ENCODE assay signal across 11 cellular contexts in the genomic region with DNA sequence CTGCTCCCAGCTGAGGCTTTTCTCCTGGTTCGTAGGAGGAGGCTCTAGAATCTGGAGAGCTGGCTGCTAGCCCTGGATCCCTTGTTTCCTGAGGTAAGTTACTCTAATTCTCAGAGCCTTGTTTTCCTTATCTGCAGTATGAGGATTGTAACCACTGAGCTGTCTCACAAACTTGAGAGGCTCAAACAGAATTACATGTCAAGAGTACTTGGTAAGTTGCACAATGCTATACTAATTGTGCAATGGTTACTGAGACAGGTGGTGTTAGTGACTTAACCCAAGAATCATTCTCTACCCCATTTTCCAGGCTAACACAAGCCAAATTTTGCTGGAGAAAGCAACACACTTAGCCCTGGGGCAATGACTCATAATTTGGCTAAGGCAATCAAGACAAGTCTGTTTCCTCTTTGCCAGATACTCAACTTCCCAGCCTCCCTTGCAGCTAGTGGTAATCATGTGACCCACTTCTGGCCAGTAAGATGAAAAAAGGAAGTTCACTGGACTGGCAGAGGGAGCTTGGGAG.
DNase-seq lines count a peak whose midpoint lies in the region; ATAC-seq, FAIRE-seq and TF ChIP-seq lines count a peak whose summit lies in the region.
"Had no signal": no experiment of that assay in that cellular context is flagged by ENCODE, and none has a peak within 500 bp of the region (broad histone marks: within the 10 kb centered on the region; RNA-seq: fewer than 3 reads in every experiment).

No MANE protein-coding gene starts in this region.

- H3K27me3 ChIP-seq in BJ (ENCODE audit: control insufficient read depth, insufficient read depth, low read length) (no peaks in the 10 kb centered on the region), GM12878 (replicated peaks in 1 of 2; ENCODE audit: control insufficient read depth in 2 of 2, insufficient read depth in 2 of 2, low read length in 1 of 2) (no peaks in the 10 kb centered on the region; a peak in 1 of 4 replicates)

- H3K9me3 ChIP-seq in GM12878 (replicated peaks; ENCODE audit: control insufficient read depth, insufficient read depth, low read length) = no peaks in the 10 kb centered on the region; the same call in 2 of the 3 replicates

- TF ChIP-seq EP300 in GM12878 (IDR thresholded peaks at IDR 0.05; ENCODE audit: borderline replicate concordance in 1 of 2, control insufficient read depth in 1 of 2, low read depth in 2 of 2, low read length in 2 of 2) = no peak

- FAIRE-seq in GM12878 (lab: Jason Lieb, UNC) = no peak
- FAIRE-seq: colon had no signal

- TF ChIP-seq CTCF in BJ (IDR thresholded peaks at IDR 0.05; ENCODE audit: insufficient read depth, low read depth, low read length) (no peak), GM12878 (IDR thresholded peaks at IDR 0.05 in 2 of 3, conservative IDR thresholded peaks at IDR 0.05 in 1 of 3; ENCODE audit: control insufficient read depth in 2 of 3, extremely low read depth in 1 of 3, insufficient read depth in 1 of 3, low read depth in 3 of 3, low read length in 3 of 3) (no peak)

- SMC1A ChIA-PET in GM12878 (lab: Charles Lee; ENCODE audit: uncharacterized antibody, unreplicated experiment) = no interaction called here

- no peak for TF ChIP-seq POLR2A in GM12878 (IDR thresholded peaks at IDR 0.05; ENCODE audit: low read depth, low read length)

- in situ Hi-C loops in GM12878 (cut with MboI) (no loop called here), ACHN (cut with HindIII; ENCODE audit: low pct_ligation_motif_present, low pct_unique_long_range_greater_than_20kb, low sequenced_read_pairs) (no loop called here)

- no peak overlapping the region for H3K4me2 ChIP-seq in GM12878 (ENCODE audit: control insufficient read depth, insufficient read depth)

- RAD21 ChIA-PET in GM12878 (lab: Charles Lee; ENCODE audit: unreplicated experiment) = no interaction called here

- H4K20me1 ChIP-seq in GM12878 (ENCODE audit: control insufficient read depth, insufficient read depth) = no peaks in the 10 kb centered on the region

- BruUV-seq in GM12878 (replicated peaks; lab: Mats Ljungman, UMichigan) = no TSS peak

- H3K36me3 ChIP-seq in BJ (ENCODE audit: control insufficient read depth, insufficient read depth, low read length) (no peaks in the 10 kb centered on the region), GM12878 (ENCODE audit: control insufficient read depth in 2 of 2, insufficient read depth in 2 of 2, low read length in 1 of 2) (no peaks in the 10 kb centered on the region)

- 33% methylated on average over 1 of the region's 1 CpG for WGBS in GM12878 (ENCODE audit: insufficient coverage, insufficient replicate concordance, low lambda C conversion rate, missing lambda C conversion rate)

- no peak overlapping the region for H3K4me3 ChIP-seq in BJ (ENCODE audit: low read depth, low read length)
- no peak overlapping the region for H3K4me3 ChIP-seq in GM12878

- ATAC-seq in GM12878 = peak; percentile 47

- intact Hi-C loops in GM12878 (cut with micrococcal nuclease; ENCODE audit: unreplicated experiment) = no loop called here

- CTCF ChIA-PET in BJ (lab: Yijun Ruan, JAX) = interaction anchor here (0.7 to 2.0 kb wide), 8 partner anchors 9 to 447 kb away, joined by 3 to 14 read pairs (median 4); no protein-coding TSS in a partner anchor
- CTCF ChIA-PET in GM12878 (lab: Yijun Ruan, JAX) = interaction anchor here (1.2 kb wide), 1 partner anchor 9 kb away, joined by 4 read pairs; no protein-coding TSS in a partner anchor

- no peak for TF ChIP-seq RAD21 in GM12878 (IDR thresholded peaks at IDR 0.05; ENCODE audit: insufficient read depth, low read depth, low read length)

- no peak overlapping the region; the same call in 1 of the 2 replicates for H2AFZ ChIP-seq in GM12878 (ENCODE audit: control insufficient read depth, low read depth, low read length)

- H3K79me2 ChIP-seq in GM12878 (ENCODE audit: control insufficient read depth, insufficient read depth, low read length) = no peaks in the 10 kb centered on the region

- no peak overlapping the region for H3K27ac ChIP-seq in GM12878 (ENCODE audit: control insufficient read depth, insufficient read depth)

- no peaks in the 10 kb centered on the region for H3K4me1 ChIP-seq in GM12878 (ENCODE audit: control insufficient read depth, insufficient read depth, low read length)

- H3K9ac ChIP-seq in GM12878 (ENCODE audit: control insufficient read depth, insufficient read depth, low read length) = no peak overlapping the region

- POLR2A ChIA-PET in BJ (lab: Charles Lee) (interaction anchor here (0.7 kb wide), 1 partner anchor 676 kb away, joined by 4 read pairs; no protein-coding TSS in a partner anchor), GM12878 (lab: Charles Lee) (no interaction called here)

- DNase-seq in BJ (ENCODE audit: low read depth) (peak; percentile 100), LoVo (ENCODE audit: low spot score) (peak; percentile 44), GM12878 (ENCODE audit: low read depth, low spot score) (no peak), kidney glomerular epithelial cell (lab: John Stamatoyannopoulos, UW) (peak; percentile 64), middle frontal gyrus (ENCODE audit: extremely low spot score, low spot score) (no peak), ACHN (no peak), NCI-H1930 (lab: John Stamatoyannopoulos, UW) (no peak), iPS-NIHi7 (ENCODE audit: extremely low spot score) (no peak)
- DNase-seq: activated CD4-positive, alpha-beta T cell treated with anti-CD3 and anti-CD28 coated beads for 4 hours; MM.1S had no signal

TF ChIP-seq in GM12878, 131 proteins besides CTCF, POLR2A, EP300 and RAD21:
- TF ChIP-seq SP1 (IDR thresholded peaks at IDR 0.05; ENCODE audit: low read depth, low read length) = no peak
- peak; percentile 27 for TF ChIP-seq SIX5 (IDR thresholded peaks at IDR 0.05; ENCODE audit: low read depth, low read length, severe bottlenecking)
- no peak for TF ChIP-seq KLF5 (IDR thresholded peaks at IDR 0.05; ENCODE audit: partially characterized antibody)
- no peak for TF ChIP-seq RELA (IDR thresholded peaks at IDR 0.05; ENCODE audit: borderline replicate concordance, partially characterized antibody)
- TF ChIP-seq MXI1 (IDR thresholded peaks at IDR 0.05; ENCODE audit: low read depth, low read length) = no peak
- TF ChIP-seq ZNF274 (IDR thresholded peaks at IDR 0.05; ENCODE audit: insufficient read depth, insufficient read length) = no peak
- TF ChIP-seq, protein P1, sequence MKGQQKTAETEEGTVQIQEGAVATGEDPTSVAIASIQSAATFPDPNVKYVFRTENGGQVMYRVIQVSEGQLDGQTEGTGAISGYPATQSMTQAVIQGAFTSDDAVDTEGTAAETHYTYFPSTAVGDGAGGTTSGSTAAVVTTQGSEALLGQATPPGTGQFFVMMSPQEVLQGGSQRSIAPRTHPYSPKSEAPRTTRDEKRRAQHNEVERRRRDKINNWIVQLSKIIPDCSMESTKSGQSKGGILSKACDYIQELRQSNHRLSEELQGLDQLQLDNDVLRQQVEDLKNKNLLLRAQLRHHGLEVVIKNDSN (IDR thresholded peaks at IDR 0.05; ENCODE audit: borderline replicate concordance, extremely low read length, insufficient read depth, low read depth, low read length) = peak; percentile 24

Comparison
In these comparisons a context has a peak if more than half of its experiments do, and no peak if none do; other contexts are left out.
1. DNase-seq: peak in BJ (single experiment), LoVo (single experiment) and kidney glomerular epithelial cell (single experiment); none in GM12878 (single experiment), middle frontal gyrus (single experiment), ACHN (single experiment), NCI-H1930 (0 of 2) and iPS-NIHi7 (single experiment).